ENCODE assay signal across 13 cellular contexts in the genomic region with DNA sequence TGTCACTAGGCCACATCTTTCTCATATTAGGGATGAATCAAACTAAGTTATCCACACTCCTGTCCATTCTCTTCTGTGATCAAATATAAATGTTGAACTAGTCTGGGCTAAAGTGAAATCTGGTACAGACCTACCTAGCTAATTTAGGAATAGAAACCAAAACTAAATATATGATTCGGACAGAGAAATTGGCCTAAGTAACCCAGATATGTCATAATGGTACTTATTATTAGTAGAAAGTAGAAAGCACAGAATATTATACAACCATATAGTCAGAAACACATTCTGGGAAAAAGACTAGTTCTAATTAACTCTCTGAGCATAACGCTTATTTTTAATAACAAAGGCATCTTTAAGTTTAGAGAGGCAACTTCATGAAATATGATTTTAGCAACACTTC.
A peak's percentile ranks its signal among the peaks of the same experiment; 100 is the strongest.
DNase-seq lines count a peak whose midpoint lies in the region; ATAC-seq and TF ChIP-seq lines count a peak whose summit lies in the region.
"Had no signal": no experiment of that assay in that cellular context is flagged by ENCODE, and none has a peak within 500 bp of the region (broad histone marks: within the 10 kb centered on the region; RNA-seq: fewer than 3 reads in every experiment).

No MANE protein-coding gene starts in this region.

- H3K9me3 ChIP-seq in testis: no peaks in the 10 kb centered on the region
- H3K9me3 ChIP-seq in trophoblast cell (ENCODE audit: insufficient read depth, low read depth, low read length): no peaks in the 10 kb centered on the region
- H3K9me3 ChIP-seq: Caco-2 had no signal

- H3K79me1 ChIP-seq in trophoblast cell (ENCODE audit: low read length): no peaks in the 10 kb centered on the region

- H3K27me3 Mint-ChIP-seq in stimulated activated memory B cell treated with anti-CD40 and anti-IgM and Interleukin-4, amounts not matched to agents 10 μg/mL and 1 μg/mL and 100 μg/mL, for 72 hours: peaks cover 11% of the 10 kb centered on the region

- H3K27ac Mint-ChIP-seq in stimulated activated memory B cell treated with anti-CD40 and anti-IgM and Interleukin-4, amounts not matched to agents 10 μg/mL and 1 μg/mL and 100 μg/mL, for 72 hours: peak overlapping the region; percentile 39

- H3K36me3 Mint-ChIP-seq in stimulated activated memory B cell treated with anti-CD40 and anti-IgM and Interleukin-4, amounts not matched to agents 10 μg/mL and 1 μg/mL and 100 μg/mL, for 72 hours: no peaks in the 10 kb centered on the region

- H2AK5ac ChIP-seq in trophoblast cell (ENCODE audit: low read length): no peak overlapping the region

- no peak overlapping the region for H3K9ac ChIP-seq in trophoblast cell (ENCODE audit: low read length)

- H3K79me2 ChIP-seq in trophoblast cell (ENCODE audit: control insufficient read depth, insufficient read depth, low read length, poor library complexity): no peaks in the 10 kb centered on the region

- DNase-seq in testis: no peak
- no peak for DNase-seq in trophoblast cell
- no peak for DNase-seq in cerebellar nuclear complex (lab: John Stamatoyannopoulos, UW)
- no peak for DNase-seq in NCI-H2081 treated with DMSO at 0.1 percent for 48 hours (lab: John Stamatoyannopoulos, UW)
- DNase-seq: activated CD4-positive, alpha-beta T cell treated with anti-CD3 and anti-CD28 coated beads for 48 hours; activated naive CD4-positive, alpha-beta T cell treated with Interleukin-2 at 50 U/mL for 16 hours; Caco-2; NCI-H1417; stimulated activated CD4-positive, alpha-beta T cell treated with anti-CD3 and anti-CD28 coated beads, Interleukin-4, amount 100 ng/mL, for 24 hours had no signal

- H3K9me3 Mint-ChIP-seq in stimulated activated memory B cell treated with anti-CD40 and anti-IgM and Interleukin-4, amounts not matched to agents 10 μg/mL and 1 μg/mL and 100 μg/mL, for 72 hours: no peaks in the 10 kb centered on the region

- no peak overlapping the region for H3K27ac ChIP-seq in testis
- H3K27ac ChIP-seq in trophoblast cell (ENCODE audit: low read depth, low read length): no peak overlapping the region

- ATAC-seq in GM19035 (IDR thresholded peaks at IDR 0.05; ENCODE audit: unreplicated experiment) (peak; percentile 94), GM21723 (IDR thresholded peaks at IDR 0.05; ENCODE audit: unreplicated experiment) (peak; percentile 92), HG03097 (IDR thresholded peaks at IDR 0.05; ENCODE audit: low FRiP score, unreplicated experiment) (peak; percentile 82)
- no peak for ATAC-seq in stimulated activated memory B cell treated with anti-CD40 and anti-IgM and Interleukin-4, amounts not matched to agents 10 μg/mL and 1 μg/mL and 100 μg/mL, for 72 hours

- no peak overlapping the region for H3K4me3 Mint-ChIP-seq in stimulated activated memory B cell treated with anti-CD40 and anti-IgM and Interleukin-4, amounts not matched to agents 10 μg/mL and 1 μg/mL and 100 μg/mL, for 72 hours

- TF ChIP-seq CTCF in testis (IDR thresholded peaks at IDR 0.05): no peak

- H2BK5ac ChIP-seq in trophoblast cell (ENCODE audit: low read depth, low read length, poor library complexity): no peak overlapping the region

- H4K91ac ChIP-seq in trophoblast cell (ENCODE audit: low read depth, low read length): no peak overlapping the region

- no peak overlapping the region for H3K4me2 ChIP-seq in trophoblast cell (ENCODE audit: low read length)

- no peak overlapping the region for H3K18ac ChIP-seq in trophoblast cell (ENCODE audit: low read length)

- TF ChIP-seq POLR2A in testis (IDR thresholded peaks at IDR 0.05): no peak

- WGBS in testis, 2 donors: 89 to 94% methylated on average over 2 of the region's 2 CpGs
- no CpG with 5 or more reads among the region's 2 CpGs for WGBS in trophoblast cell (ENCODE audit: extremely low coverage, insufficient coverage, insufficient read length)

- no peaks in the 10 kb centered on the region for H3K27me3 ChIP-seq in testis
- H3K27me3 ChIP-seq in trophoblast cell (ENCODE audit: insufficient read depth, low read length): no peaks in the 10 kb centered on the region

- no peak overlapping the region for H2BK120ac ChIP-seq in trophoblast cell (ENCODE audit: insufficient read depth, low read length, poor library complexity)

- peaks cover 21% of the 10 kb centered on the region for H3K4me1 Mint-ChIP-seq in stimulated activated memory B cell treated with anti-CD40 and anti-IgM and Interleukin-4, amounts not matched to agents 10 μg/mL and 1 μg/mL and 100 μg/mL, for 72 hours

- no peak overlapping the region for H4K8ac ChIP-seq in trophoblast cell (ENCODE audit: low read depth, low read length)

- no peak overlapping the region for H3K23ac ChIP-seq in trophoblast cell (ENCODE audit: low read length)

- H3K4me3 ChIP-seq in testis (no peak overlapping the region), trophoblast cell (ENCODE audit: low read depth, low read length) (no peak overlapping the region)

- H3K36me3 ChIP-seq in testis (ENCODE audit: low read depth, missing control alignments): no peaks in the 10 kb centered on the region
- no peaks in the 10 kb centered on the region for H3K36me3 ChIP-seq in trophoblast cell (ENCODE audit: control insufficient read depth in 1 of 2, insufficient read depth in 2 of 2, low read length in 2 of 2)

- H3K4ac ChIP-seq in trophoblast cell (ENCODE audit: low read depth, low read length): no peak overlapping the region

- H3K4me1 ChIP-seq in testis (no peaks in the 10 kb centered on the region), trophoblast cell (ENCODE audit: control insufficient read depth in 1 of 2, insufficient read depth in 2 of 2, low read length in 2 of 2) (no peaks in the 10 kb centered on the region)
- H3K4me1 ChIP-seq: Caco-2 had no signal

- H2AFZ ChIP-seq in trophoblast cell (ENCODE audit: insufficient read depth, low read length, poor library complexity): no peak overlapping the region

- no peak overlapping the region for H2BK12ac ChIP-seq in trophoblast cell (ENCODE audit: low read length)

- H3K14ac ChIP-seq in trophoblast cell (ENCODE audit: low read length): no peak overlapping the region

- H4K12ac ChIP-seq in trophoblast cell (ENCODE audit: low read depth, low read length): no peak overlapping the region

- intact Hi-C loops in testis (cut with DNase I; ENCODE audit: low total_unique reads): no loop called here
